ENCODE assay signal across 14 cellular contexts in the genomic region with DNA sequence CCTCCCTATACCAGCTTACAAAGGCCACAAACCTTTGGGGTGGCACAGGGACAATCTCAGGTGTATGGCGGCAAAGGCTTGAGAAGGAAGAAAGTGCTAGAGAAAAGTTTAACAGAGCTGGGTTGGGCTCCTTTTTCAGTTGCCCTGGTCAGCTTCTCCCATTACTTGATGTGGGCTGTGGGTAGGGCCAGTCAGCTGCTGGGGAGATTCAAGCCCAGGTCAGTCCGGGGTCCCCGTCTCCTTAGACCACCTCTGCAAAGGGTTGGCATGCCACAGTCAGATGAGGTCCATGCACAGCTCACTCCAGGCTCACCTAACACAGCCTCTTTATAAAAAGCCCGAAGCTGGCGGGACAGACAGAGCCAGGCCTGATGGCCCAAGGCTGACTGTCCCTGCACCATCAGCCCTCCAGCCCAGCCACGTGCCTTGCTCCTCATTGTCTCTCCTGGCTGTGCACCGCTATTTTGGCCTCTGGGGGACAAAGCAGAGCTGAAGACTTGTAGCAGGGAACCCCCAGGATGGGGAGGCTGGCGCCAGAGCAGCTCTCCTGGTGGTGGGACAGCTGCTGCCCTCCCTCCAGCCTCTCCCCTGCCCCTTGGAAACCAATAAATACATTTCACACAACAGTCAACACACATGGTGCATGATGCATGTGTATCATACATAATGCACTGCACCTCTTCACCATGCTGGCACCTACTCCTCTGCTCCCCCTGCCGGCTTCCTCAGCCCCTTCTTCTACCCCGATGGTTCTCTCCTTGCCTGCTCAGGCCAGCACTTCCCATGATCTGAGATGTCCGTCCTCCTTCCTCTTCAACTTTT.
A peak's percentile ranks its signal among the peaks of the same experiment; 100 is the strongest.
DNase-seq lines count a peak whose midpoint lies in the region; ATAC-seq, FAIRE-seq and TF ChIP-seq lines count a peak whose summit lies in the region.
"Had no signal": no experiment of that assay in that cellular context is flagged by ENCODE, and none has a peak within 500 bp of the region (broad histone marks: within the 10 kb centered on the region; RNA-seq: fewer than 3 reads in every experiment).

No MANE protein-coding gene starts in this region.

- 0 out of 2 replicates have a peak overlapping the region, but pooled peaks have one; percentile 21 for H3K9ac ChIP-seq in OCI-LY1 (ENCODE audit: low read length)
- H3K9ac ChIP-seq: GM23248 had no signal

- CTCF ChIA-PET in HEK293T (lab: Yijun Ruan, JAX) = interaction anchor here (1.0 kb wide), 1 partner anchor 47 kb away, joined by 3 read pairs; no protein-coding TSS in a partner anchor

- no peak overlapping the region for H2AFZ ChIP-seq in OCI-LY1 (ENCODE audit: low read length)
- H2AFZ ChIP-seq: GM23248 had no signal

- no peak for DNase-seq in AG10803 (ENCODE audit: low read depth)
- DNase-seq in GM12892 (ENCODE audit: insufficient read length) = no peak
- DNase-seq in fibroblast of villous mesenchyme (ENCODE audit: low read depth) = no peak
- DNase-seq in NCI-H524 treated with DMSO at 0.1 percent for 48 hours (lab: John Stamatoyannopoulos, UW) = no peak
- no peak for DNase-seq in HEK293T (ENCODE audit: extremely low spot score)
- no peak for DNase-seq in NCI-H2081 (lab: John Stamatoyannopoulos, UW)
- DNase-seq: activated CD4-positive, alpha-beta T cell treated with anti-CD3 and anti-CD28 coated beads for 1 hour; activated naive CD8-positive, alpha-beta T cell treated with anti-CD3 and anti-CD28 coated beads for 36 hours; Calu3; GM23248; NCI-H1436 had no signal

- ATAC-seq in GM18520 (IDR thresholded peaks at IDR 0.05; ENCODE audit: unreplicated experiment) = no peak

- no peaks in the 10 kb centered on the region for H3F3A ChIP-seq in OCI-LY1 (ENCODE audit: insufficient read depth, low read length)

- H3K9me2 ChIP-seq in OCI-LY1 (ENCODE audit: low read depth, low read length) = no peaks in the 10 kb centered on the region

- H3K4me2 ChIP-seq in OCI-LY1 (ENCODE audit: low read length) = no peak overlapping the region

- no peaks in the 10 kb centered on the region for H3K36me3 ChIP-seq in OCI-LY1 (ENCODE audit: insufficient read depth, low read length)

- H4K20me1 ChIP-seq in OCI-LY1 (ENCODE audit: insufficient read depth, low read length) = no peaks in the 10 kb centered on the region

- H3K79me2 ChIP-seq in OCI-LY1 (ENCODE audit: insufficient read depth, low read length) = no peaks in the 10 kb centered on the region

- H3K4me3 ChIP-seq in AG10803 (ENCODE audit: low read length) (no peak overlapping the region), OCI-LY1 (ENCODE audit: low read depth, low read length, poor library complexity, severe bottlenecking) (no peak overlapping the region), fibroblast of villous mesenchyme (ENCODE audit: low read depth, low read length) (no peak overlapping the region)
- H3K4me3 ChIP-seq: GM23248, skin epidermis had no signal

- TF ChIP-seq CTCF in AG10803 (conservative IDR thresholded peaks at IDR 0.05; ENCODE audit: low read length) (0 out of 2 replicates have a peak, but pooled peaks have one; percentile 23), OCI-LY1 (IDR thresholded peaks at IDR 0.05; ENCODE audit: low read length) (peak; percentile 67), fibroblast of villous mesenchyme (IDR thresholded peaks at IDR 0.05; ENCODE audit: insufficient read depth, low read depth, low read length) (peak; percentile 52)

- peaks cover 37% of the 10 kb centered on the region for H3K4me1 ChIP-seq in OCI-LY1 (ENCODE audit: insufficient read depth, low read length, severe bottlenecking)

- no peaks in the 10 kb centered on the region for H3K9me3 ChIP-seq in OCI-LY1 (ENCODE audit: low read length)

- peak; percentile 92 for FAIRE-seq in GM12892 (lab: Jason Lieb, UNC)

- H3K27me3 ChIP-seq in OCI-LY1 (ENCODE audit: insufficient read depth, low read length) = no peaks in the 10 kb centered on the region

- H3K27ac ChIP-seq in OCI-LY1 (ENCODE audit: low read depth, low read length, poor library complexity, severe bottlenecking) = peak overlapping the region; percentile 62
- H3K27ac ChIP-seq: GM23248, skin epidermis had no signal

- POLR2A ChIA-PET in HEK293T (lab: Yijun Ruan, JAX) = no interaction called here

- no peak for TF ChIP-seq POLR2A in GM12892 (IDR thresholded peaks at IDR 0.05; ENCODE audit: low read depth, low read length)

TF ChIP-seq in HEK293T, 16 proteins besides CTCF, POLR2A, EP300 and RAD21:
- no peak for TF ChIP-seq ZNF384 (IDR thresholded peaks at IDR 0.05)
TF ChIP-seq in HEK293T: peak in this region for 0.
